Comparison of ENCODE assay signal across 24 cellular contexts in genomic region chr2:12708508-12709206, GRCh38. TPM values are rescaled to one million over a fixed set of nuclear protein-coding genes. Genes with fewer than 3 reads are reported as not detected.
DNase-seq lines count a peak whose midpoint lies in the region; ATAC-seq and TF ChIP-seq lines count a peak whose summit lies in the region.
"Had no signal": no experiment of that assay in that cellular context is flagged by ENCODE, and none has a peak within 500 bp of the region (broad histone marks: within the 10 kb centered on the region; RNA-seq: fewer than 3 reads in every experiment).

No MANE protein-coding gene starts in this region.

- DNase-seq in activated CD8-positive, alpha-beta memory T cell treated with anti-CD3 and anti-CD28 coated beads, Interleukin-2, amount 10 ng/mL, durations not matched to agents 7 days and 5 days: no peak
- no peak for DNase-seq in activated CD8-positive, alpha-beta memory T cell treated with anti-CD3 and anti-CD28 coated beads, Interleukin-2, amount 50 U/mL, for 4 hours
- no peak for DNase-seq in activated naive CD4-positive, alpha-beta T cell treated with anti-CD3 and anti-CD28 coated beads, Interleukin-2, amount 50 U/mL, for 72 hours (ENCODE audit: low spot score in 2 of 2)
- DNase-seq in spleen (no peak), NCI-H510A treated with DMSO at 0.1 percent for 48 hours (lab: John Stamatoyannopoulos, UW) (no peak), kidney tubule cell (ENCODE audit: low spot score) (no peak)
- DNase-seq: activated B cell treated with CpG ODN at 0.5 μM for 24 hours; activated T-cell treated with anti-CD3 and anti-CD28 coated beads, Interleukin-2, amount 50 U/mL, for 72 hours; glutamatergic neuron; H9; IMR-90; kidney glomerular epithelial cell; mammary epithelial cell; MG63; NCI-H1417; NK-92 treated with Interleukin-12 subunit alpha and Interleukin-12 subunit beta, amount 100 ng/mL, for 24 hours; occipital lobe; stimulated activated CD4-positive, alpha-beta T cell treated with anti-CD3 and anti-CD28 coated beads, Interleukin-4, amount 100 ng/mL, for 24 hours; stomach; trophoblast cell had no signal

- intact Hi-C loops in spleen (cut with DNase I; ENCODE audit: low total_unique reads): no loop called here

- H3K27ac Mint-ChIP-seq in activated CD8-positive, alpha-beta memory T cell treated with anti-CD3 and anti-CD28 coated beads, Interleukin-2, amount 10 ng/mL, durations not matched to agents 7 days and 5 days: peak overlapping the region; percentile 55
- H3K27ac Mint-ChIP-seq in activated naive CD4-positive, alpha-beta T cell treated with anti-CD3 and anti-CD28 coated beads, Interleukin-2, amount 50 U/mL, for 72 hours: no peak overlapping the region
- H3K27ac Mint-ChIP-seq: activated B cell treated with CpG ODN at 0.5 μM for 24 hours, H9 had no signal

- H3K36me3 ChIP-seq in OCI-LY1 (ENCODE audit: insufficient read depth, low read length) (no peaks in the 10 kb centered on the region), spleen (no peaks in the 10 kb centered on the region)
- H3K36me3 ChIP-seq: MG63, stomach had no signal

- H3K4me3 Mint-ChIP-seq in activated CD8-positive, alpha-beta memory T cell treated with anti-CD3 and anti-CD28 coated beads, Interleukin-2, amount 10 ng/mL, durations not matched to agents 7 days and 5 days: no peak overlapping the region
- H3K4me3 Mint-ChIP-seq: activated B cell treated with CpG ODN at 0.5 μM for 24 hours, H9 had no signal

- no peaks in the 10 kb centered on the region for H3K79me2 ChIP-seq in OCI-LY1 (ENCODE audit: insufficient read depth, low read length)

- peaks cover 30% of the 10 kb centered on the region for H3K4me1 Mint-ChIP-seq in activated CD8-positive, alpha-beta memory T cell treated with anti-CD3 and anti-CD28 coated beads, Interleukin-2, amount 10 ng/mL, durations not matched to agents 7 days and 5 days
- H3K4me1 Mint-ChIP-seq: H9 had no signal

- H3K9me3 ChIP-seq in OCI-LY1 (ENCODE audit: low read length) (no peaks in the 10 kb centered on the region), spleen (peaks cover 0 to 6% (median 0%) of the 10 kb centered on the region in 8 donors)
- H3K9me3 ChIP-seq: A549, stomach had no signal

- H3F3A ChIP-seq in OCI-LY1 (ENCODE audit: insufficient read depth, low read length): no peaks in the 10 kb centered on the region

- ATAC-seq in activated CD8-positive, alpha-beta memory T cell treated with anti-CD3 and anti-CD28 coated beads, Interleukin-2, amount 10 ng/mL, durations not matched to agents 7 days and 5 days: no peak
- ATAC-seq in activated naive CD4-positive, alpha-beta T cell treated with anti-CD3 and anti-CD28 coated beads, Interleukin-2, amount 50 U/mL, for 72 hours: peak; percentile 9 to 61
- no peak for ATAC-seq in GM19035 (IDR thresholded peaks at IDR 0.05; ENCODE audit: unreplicated experiment)
- ATAC-seq: A549 had no signal

- peaks cover 9% of the 10 kb centered on the region for H3K36me3 Mint-ChIP-seq in activated CD8-positive, alpha-beta memory T cell treated with anti-CD3 and anti-CD28 coated beads, Interleukin-2, amount 10 ng/mL, durations not matched to agents 7 days and 5 days
- H3K36me3 Mint-ChIP-seq in activated naive CD4-positive, alpha-beta T cell treated with anti-CD3 and anti-CD28 coated beads, Interleukin-2, amount 50 U/mL, for 72 hours: peaks cover 0 to 13% of the 10 kb centered on the region in 2 donors

- H4K20me1 ChIP-seq in OCI-LY1 (ENCODE audit: insufficient read depth, low read length): no peaks in the 10 kb centered on the region

- peaks cover 37% of the 10 kb centered on the region for H3K4me1 ChIP-seq in OCI-LY1 (ENCODE audit: insufficient read depth, low read length, severe bottlenecking)
- peaks cover 5 to 33% (median 23%) of the 10 kb centered on the region in 6 donors for H3K4me1 ChIP-seq in spleen
- H3K4me1 ChIP-seq: A549 had no signal

- no peak for TF ChIP-seq POLR2A in spleen (IDR thresholded peaks at IDR 0.05)

- TF ChIP-seq CTCF in OCI-LY1 (IDR thresholded peaks at IDR 0.05; ENCODE audit: low read length) (no peak), spleen (IDR thresholded peaks at IDR 0.05 in 8 of 11, conservative IDR thresholded peaks at IDR 0.05 in 3 of 11) (no peak)

- H3K27ac ChIP-seq in OCI-LY1 (ENCODE audit: low read depth, low read length, poor library complexity, severe bottlenecking): peak overlapping the region; percentile 46
- peak overlapping the region in 5 of 8 donors; percentile 19 to 77 (median 40) for H3K27ac ChIP-seq in spleen
- H3K27ac ChIP-seq: A549 had no signal

- H3K9me3 Mint-ChIP-seq in activated CD8-positive, alpha-beta memory T cell treated with anti-CD3 and anti-CD28 coated beads, Interleukin-2, amount 10 ng/mL, durations not matched to agents 7 days and 5 days (ENCODE audit: low read depth): peaks cover 10% of the 10 kb centered on the region
- H3K9me3 Mint-ChIP-seq in activated naive CD4-positive, alpha-beta T cell treated with anti-CD3 and anti-CD28 coated beads, Interleukin-2, amount 50 U/mL, for 72 hours: peaks cover 4 to 10% of the 10 kb centered on the region in 2 donors
- H3K9me3 Mint-ChIP-seq: activated B cell treated with CpG ODN at 0.5 μM for 24 hours had no signal

- no peak overlapping the region for H2AFZ ChIP-seq in OCI-LY1 (ENCODE audit: low read length)

- H3K27me3 Mint-ChIP-seq in activated CD8-positive, alpha-beta memory T cell treated with anti-CD3 and anti-CD28 coated beads, Interleukin-2, amount 10 ng/mL, durations not matched to agents 7 days and 5 days: no peaks in the 10 kb centered on the region
- H3K27me3 Mint-ChIP-seq: activated B cell treated with CpG ODN at 0.5 μM for 24 hours had no signal

- CTCF ChIA-PET in activated CD8-positive, alpha-beta memory T cell treated with anti-CD3 and anti-CD28 coated beads, Interleukin-2, amount 10 ng/mL, durations not matched to agents 7 days and 5 days (lab: Charles Lee): interaction anchor here (0.8 to 3.1 kb wide), 2 partner anchors 8 to 339 kb away, joined by 3 to 13 read pairs; partner anchors contain the start of gene TRIB2

- no peak overlapping the region for H3K9ac ChIP-seq in OCI-LY1 (ENCODE audit: low read length)

- no peak overlapping the region for H3K4me2 ChIP-seq in OCI-LY1 (ENCODE audit: low read length)
- H3K4me2 ChIP-seq: A549, smooth muscle cell had no signal

- no peaks in the 10 kb centered on the region for H3K9me2 ChIP-seq in OCI-LY1 (ENCODE audit: low read depth, low read length)

- 91 to 93% (median 93%) methylated on average over 8 of the region's 8 CpGs for WGBS in spleen, 5 donors

- H3K4me3 ChIP-seq in OCI-LY1 (ENCODE audit: low read depth, low read length, poor library complexity, severe bottlenecking) (no peak overlapping the region), spleen (no peak overlapping the region)
- H3K4me3 ChIP-seq: A549, MG63, smooth muscle cell, stomach had no signal

- no peaks in the 10 kb centered on the region for H3K27me3 ChIP-seq in OCI-LY1 (ENCODE audit: insufficient read depth, low read length)
- no peaks in the 10 kb centered on the region for H3K27me3 ChIP-seq in spleen (replicated peaks in 1 of 7)
- H3K27me3 ChIP-seq: MG63, stomach had no signal

RNA-seq across cellular contexts. Expression of gene TRIB2, which starts 8.1 kb away (rescaled TPM):
- total RNA-seq in activated CD8-positive, alpha-beta memory T cell treated with anti-CD3 and anti-CD28 coated beads, Interleukin-2, amount 10 ng/mL, durations not matched to agents 7 days and 5 days: 10 to 100 TPM; 14.3 to 28.5 TPM
- 1 to 10 TPM; 2.6 to 7.7 TPM for total RNA-seq in activated naive CD4-positive, alpha-beta T cell treated with anti-CD3 and anti-CD28 coated beads, Interleukin-2, amount 50 U/mL, for 72 hours
- total RNA-seq in spleen: 100 to 1,000 TPM in 5 of 7 donors, 10 to 100 TPM in 2; 69.3 to 216 (median 148) TPM
- polyA plus RNA-seq in spleen: 10 to 100 TPM; 45.5 to 73.3 (median 51.0) TPM

Comparison
In these comparisons a context has a peak if more than half of its experiments do, and no peak if none do; other contexts are left out.
1. ATAC-seq: peak in activated naive CD4-positive, alpha-beta T cell treated with anti-CD3 and anti-CD28 coated beads, Interleukin-2, amount 50 U/mL, for 72 hours (2 of 2); none in activated CD8-positive, alpha-beta memory T cell treated with anti-CD3 and anti-CD28 coated beads, Interleukin-2, amount 10 ng/mL, durations not matched to agents 7 days and 5 days (single experiment) and GM19035 (single experiment).